Comparison of ENCODE assay signal across 22 cellular contexts in genomic region chr9:38422555-38423245, GRCh38. TPM values are rescaled to one million over a fixed set of nuclear protein-coding genes. Genes with fewer than 3 reads are reported as not detected.
DNase-seq lines count a peak whose midpoint lies in the region; ATAC-seq and TF ChIP-seq lines count a peak whose summit lies in the region.
"Had no signal": no experiment of that assay in that cellular context is flagged by ENCODE, and none has a peak within 500 bp of the region (broad histone marks: within the 10 kb centered on the region; RNA-seq: fewer than 3 reads in every experiment).

No MANE protein-coding gene starts in this region.

- H3K4me3 ChIP-seq in SK-N-SH (ENCODE audit: low read depth in 2 of 2, low read length in 1 of 2): peak overlapping the region in 1 of 2 experiments; percentile 56; a peak in 2 of 4 replicates
- no peak overlapping the region for H3K4me3 ChIP-seq in mesendoderm (ENCODE audit: low read length)
- H3K4me3 ChIP-seq: body of pancreas had no signal

- H3K23ac ChIP-seq in mesendoderm (ENCODE audit: low read length): no peak overlapping the region

- H3K27me3 ChIP-seq in SK-N-SH (ENCODE audit: insufficient read depth) (peaks cover 56% of the 10 kb centered on the region), mesendoderm (ENCODE audit: insufficient read depth, low read length, poor library complexity) (peaks cover 6% of the 10 kb centered on the region)
- H3K27me3 ChIP-seq: body of pancreas, SJCRH30 had no signal

- no peak overlapping the region for H2BK5ac ChIP-seq in mesendoderm (ENCODE audit: low read length)

- H3K36me3 Mint-ChIP-seq in brain: no peaks in the 10 kb centered on the region
- no peaks in the 10 kb centered on the region for H3K36me3 Mint-ChIP-seq in type B pancreatic cell
- H3K36me3 Mint-ChIP-seq: mesothelial cell of epicardium; natural killer cell treated with Interleukin-12 subunit alpha and Interleukin-12 subunit beta and Interleukin-15 and Interleukin-18, amount 100 ng/mL, for 72 hours had no signal

- peak overlapping the region; percentile 24 to 100; a peak in 3 of 4 replicates for H3K27ac ChIP-seq in SK-N-SH (ENCODE audit: low read depth in 2 of 2, low read length in 1 of 2)
- no peak overlapping the region for H3K27ac ChIP-seq in mesendoderm (ENCODE audit: low read depth, low read length)
- H3K27ac ChIP-seq: body of pancreas, epithelial cell of prostate, SJCRH30, spleen had no signal

- 68% methylated on average over 6 of the region's 7 CpGs for WGBS in SK-N-SH (ENCODE audit: low lambda C conversion rate)
- WGBS in mesendoderm (ENCODE audit: extremely low coverage, insufficient coverage, low lambda C conversion rate): no CpG with 5 or more reads among the region's 7 CpGs

- 0 out of 2 replicates have a peak, but pooled peaks have one; percentile 15 for TF ChIP-seq RAD21 in SK-N-SH (IDR thresholded peaks at IDR 0.05; ENCODE audit: low read length)

- H3K4me3 Mint-ChIP-seq in brain (peak overlapping the region; percentile 81 to 87 (median 85)), type B pancreatic cell (peak overlapping the region; percentile 80)
- H3K4me3 Mint-ChIP-seq: activated B cell treated with CpG ODN at 0.5 μM for 24 hours; activated CD8-positive, alpha-beta T cell treated with anti-CD3 and anti-CD28 coated beads for 36 hours; natural killer cell treated with Interleukin-12 subunit alpha and Interleukin-12 subunit beta and Interleukin-15 and Interleukin-18, amount 100 ng/mL, for 72 hours had no signal

- TF ChIP-seq EP300 in SK-N-SH (IDR thresholded peaks at IDR 0.05; ENCODE audit: borderline replicate concordance in 1 of 2, low read depth in 1 of 2, low read length in 1 of 2): no peak

- H3K9me2 ChIP-seq in SK-N-SH: no peaks in the 10 kb centered on the region

- no peak overlapping the region for H2BK15ac ChIP-seq in mesendoderm (replicated peaks; ENCODE audit: low read depth)

- CTCF ChIA-PET in SK-N-SH (lab: Yijun Ruan, JAX): interaction anchor here (0.7 to 10.2 kb wide), 5 partner anchors 10 to 509 kb away, joined by 3 to 93 read pairs (median 4); partner anchors contain the start of gene ALDH1B1

- no peak overlapping the region for H2BK120ac ChIP-seq in mesendoderm (ENCODE audit: low read depth, low read length)

- H3K4me1 ChIP-seq in SK-N-SH (ENCODE audit: control insufficient read depth in 1 of 2, insufficient read depth in 2 of 2, low read depth in 1 of 2, low read length in 1 of 2) (peaks cover 3 to 57% of the 10 kb centered on the region in 2 experiments; a peak in 2 of 4 replicates), mesendoderm (ENCODE audit: control insufficient read depth, low read depth, low read length) (peaks cover 12% of the 10 kb centered on the region)

- no peak overlapping the region for H3K4me2 ChIP-seq in SK-N-SH
- no peak overlapping the region for H3K4me2 ChIP-seq in mesendoderm (ENCODE audit: low read length)

- no peaks in the 10 kb centered on the region for H3K79me1 ChIP-seq in mesendoderm (ENCODE audit: low read length)

- H4K5ac ChIP-seq in mesendoderm (ENCODE audit: low read length): no peak overlapping the region

- H3K4me1 Mint-ChIP-seq in brain: peaks cover 85% of the 10 kb centered on the region
- H3K4me1 Mint-ChIP-seq in type B pancreatic cell (ENCODE audit: unreplicated experiment): peaks cover 40% of the 10 kb centered on the region

- peak overlapping the region; percentile 1 for H3K18ac ChIP-seq in mesendoderm (ENCODE audit: low read length)

- H2AK5ac ChIP-seq in mesendoderm (ENCODE audit: low read length): no peak overlapping the region

- H3K27me3 Mint-ChIP-seq in brain (peaks cover 36% of the 10 kb centered on the region), type B pancreatic cell (peaks cover 63% of the 10 kb centered on the region)

- peak; percentile 44 for DNase-seq in SK-N-SH
- DNase-seq in mesendoderm: no peak
- DNase-seq in type B pancreatic cell (ENCODE audit: extremely low spot score, unreplicated experiment): no peak
- no peak for DNase-seq in AG08395 (ENCODE audit: low spot score)
- DNase-seq in HuH-7 (ENCODE audit: low spot score): no peak
- DNase-seq: activated B cell treated with CpG ODN at 0.5 μM for 24 hours; activated CD8-positive, alpha-beta T cell treated with anti-CD3 and anti-CD28 coated beads for 36 hours; activated naive CD4-positive, alpha-beta T cell treated with anti-CD3 and anti-CD28 coated beads, Interleukin-2, amount 50 U/mL, for 16 hours; activated T-cell treated with anti-CD3 and anti-CD28 coated beads, Interleukin-2, amount 50 U/mL, for 1 hour; body of pancreas; foreskin fibroblast; KG1; NCI-H748 treated with DMSO at 0.1 percent for 48 hours; spleen; stimulated activated CD4-positive, alpha-beta T cell treated with anti-CD3 and anti-CD28 coated beads, Interleukin-4, amount 100 ng/mL, for 4 hours had no signal

- no peak overlapping the region for H3K9ac ChIP-seq in SK-N-SH
- H3K9ac ChIP-seq in mesendoderm (ENCODE audit: low read length): no peak overlapping the region

- no peaks in the 10 kb centered on the region for H3F3A ChIP-seq in SK-N-SH (replicated peaks; ENCODE audit: insufficient read depth)

- POLR2A ChIA-PET in SK-N-SH (lab: Yijun Ruan, JAX): interaction anchor here (0.8 to 1.4 kb wide), 3 partner anchors 30 to 198 kb away, joined by 3 to 5 read pairs (median 3); partner anchors contain the start of genes ALDH1B1 and ANKRD18A

- H3K9me3 Mint-ChIP-seq in brain (peaks cover 0 to 2% (median 0%) of the 10 kb centered on the region in 5 experiments), type B pancreatic cell (no peaks in the 10 kb centered on the region)
- H3K9me3 Mint-ChIP-seq: activated B cell treated with CpG ODN at 0.5 μM for 24 hours; activated CD8-positive, alpha-beta T cell treated with anti-CD3 and anti-CD28 coated beads for 36 hours; mesothelial cell of epicardium; natural killer cell treated with Interleukin-12 subunit alpha and Interleukin-12 subunit beta and Interleukin-15 and Interleukin-18, amount 100 ng/mL, for 72 hours had no signal

- peak overlapping the region; percentile 89 to 100 (median 99) for H3K27ac Mint-ChIP-seq in brain
- peak overlapping the region; percentile 52 for H3K27ac Mint-ChIP-seq in type B pancreatic cell
- H3K27ac Mint-ChIP-seq: activated B cell treated with CpG ODN at 0.5 μM for 24 hours; activated CD8-positive, alpha-beta T cell treated with anti-CD3 and anti-CD28 coated beads for 36 hours; mesothelial cell of epicardium; natural killer cell treated with Interleukin-12 subunit alpha and Interleukin-12 subunit beta and Interleukin-15 and Interleukin-18, amount 100 ng/mL, for 72 hours had no signal

- H3K4ac ChIP-seq in mesendoderm (ENCODE audit: low read depth, low read length): no peak overlapping the region

- no peaks in the 10 kb centered on the region for H3K9me3 ChIP-seq in SK-N-SH
- H3K9me3 ChIP-seq: body of pancreas, SJCRH30, spleen had no signal

- no peak overlapping the region for H3K56ac ChIP-seq in mesendoderm (ENCODE audit: low read length)

- ATAC-seq in SK-N-SH treated with all-trans-retinoic acid at 6 μM for 48 hours (no peak), GM18870 (IDR thresholded peaks at IDR 0.05; ENCODE audit: unreplicated experiment) (no peak)
- ATAC-seq: activated CD8-positive, alpha-beta T cell treated with anti-CD3 and anti-CD28 coated beads for 36 hours; body of pancreas; natural killer cell treated with Interleukin-12 subunit alpha and Interleukin-12 subunit beta and Interleukin-15 and Interleukin-18, amount 100 ng/mL, for 72 hours had no signal

- H4K8ac ChIP-seq in mesendoderm (ENCODE audit: low read depth, low read length): no peak overlapping the region

- H3K36me3 ChIP-seq in SK-N-SH (replicated peaks in 1 of 2; ENCODE audit: control insufficient read depth in 1 of 2, insufficient read depth in 2 of 2, low read length in 1 of 2): no peaks in the 10 kb centered on the region
- H3K36me3 ChIP-seq in mesendoderm (ENCODE audit: control insufficient read depth, insufficient read depth, low read length): no peaks in the 10 kb centered on the region
- H3K36me3 ChIP-seq: SJCRH30, spleen had no signal

- no peaks in the 10 kb centered on the region for H4K20me1 ChIP-seq in SK-N-SH (ENCODE audit: insufficient read depth)

- H3K79me2 ChIP-seq in SK-N-SH (ENCODE audit: insufficient read depth) (no peaks in the 10 kb centered on the region), mesendoderm (ENCODE audit: control insufficient read depth, insufficient read depth, low read length) (no peaks in the 10 kb centered on the region)

- TF ChIP-seq CTCF in SK-N-SH (IDR thresholded peaks at IDR 0.05): no peak
- TF ChIP-seq CTCF in brain (conservative IDR thresholded peaks at IDR 0.05): no peak
- TF ChIP-seq CTCF in type B pancreatic cell (conservative IDR thresholded peaks at IDR 0.05): no peak

- H2AFZ ChIP-seq in SK-N-SH (ENCODE audit: low read depth): no peak overlapping the region

TF ChIP-seq in SK-N-SH treated with all-trans-retinoic acid at 6 μM for 48 hours, 23 proteins besides CTCF, POLR2A, EP300 and RAD21:
- TF ChIP-seq OSR1 (CRISPR knock-in tag; IDR thresholded peaks at IDR 0.05): no peak

RNA-seq across cellular contexts. Expression of gene IGFBPL1, which starts 1.6 kb away (rescaled TPM):
- 0.41 and 1.5 TPM in 2 replicates for polyA plus RNA-seq in SK-N-SH (2012; rRNA removed)
- polyA plus RNA-seq in SK-N-SH (2012; cell fraction: cytosol; rRNA removed): 0.63 and 1.5 TPM in 2 replicates
- polyA plus RNA-seq in SK-N-SH (2012; cell fraction: nucleus; rRNA removed): 0.07 and 0.19 TPM in 2 replicates
- polyA plus RNA-seq in brain (ENCODE audit: insufficient read depth, low read depth, low replicate concordance): 218 TPM
- 8.6 TPM for polyA plus RNA-seq in mesendoderm (2013, experiment 1 of 2)
- polyA plus RNA-seq in mesendoderm (2013, experiment 2 of 2): 8.8 TPM
- 9.7 and 26.7 TPM in 2 replicates for total RNA-seq in type B pancreatic cell (ENCODE audit: low replicate concordance)
- total RNA-seq: activated B cell treated with CpG ODN at 0.5 μM for 24 hours; activated CD8-positive, alpha-beta T cell treated with anti-CD3 and anti-CD28 coated beads for 36 hours; natural killer cell treated with Interleukin-12 subunit alpha and Interleukin-12 subunit beta and Interleukin-15 and Interleukin-18, amount 100 ng/mL, for 72 hours; spleen had no signal
- polyA plus RNA-seq: spleen had no signal

RNA-seq across cellular contexts. Expression of gene ALDH1B1, which starts 30.2 kb away (rescaled TPM):
- polyA plus RNA-seq in SK-N-SH (2012; rRNA removed) (16.5 and 18.4 TPM in 2 replicates), brain (ENCODE audit: insufficient read depth, low read depth, low replicate concordance) (19.7 TPM)
- polyA plus RNA-seq in SK-N-SH (2012; cell fraction: cytosol; rRNA removed): 13.5 and 17.5 TPM in 2 replicates
- polyA plus RNA-seq in SK-N-SH (2012; cell fraction: nucleus; rRNA removed): 5.5 and 8.1 TPM in 2 replicates
- 28.7 TPM for polyA plus RNA-seq in mesendoderm (2013, experiment 1 of 2)
- 27.7 TPM for polyA plus RNA-seq in mesendoderm (2013, experiment 2 of 2)
- total RNA-seq in type B pancreatic cell (ENCODE audit: low replicate concordance): 13.3 and 29.1 TPM in 2 replicates

Comparison
In these comparisons a context has a peak if more than half of its experiments do, and no peak if none do; other contexts are left out.
1. RNA of gene IGFBPL1, which starts 1.6 kb away (polyA plus RNA-seq): 218 TPM in brain (single experiment); 0.07 to 1.5 TPM in SK-N-SH; every median in the first group is over 10 times any median in the second.